1 cellular context compared by ENCODE assay signal in genomic region chr17:49024523-49024922, GRCh38.
TF ChIP-seq lines count a peak whose summit lies in the region.

No MANE protein-coding gene starts in this region.

TF ChIP-seq in A549, 52 proteins besides CTCF, POLR2A, EP300 and RAD21:
- TF ChIP-seq MAZ (IDR thresholded peaks at IDR 0.05; ENCODE audit: borderline replicate concordance, low read depth, low read length), result no peak
- TF ChIP-seq CBX2 (IDR thresholded peaks at IDR 0.05; ENCODE audit: borderline replicate concordance, low read depth), result no peak
- no peak for TF ChIP-seq MYC (IDR thresholded peaks at IDR 0.05; ENCODE audit: borderline replicate concordance, low read length)
- no peak for TF ChIP-seq HEYL (CRISPR knock-in tag; IDR thresholded peaks at IDR 0.05)
- TF ChIP-seq RNF2 (IDR thresholded peaks at IDR 0.05; ENCODE audit: borderline replicate concordance, low read depth), result no peak
- 0 out of 2 replicates have a peak, but pooled peaks have one; percentile 24 for TF ChIP-seq POLR2AphosphoS2 (conservative IDR thresholded peaks at IDR 0.05; ENCODE audit: low read length)
- no peak for TF ChIP-seq FOSB (CRISPR knock-in tag; IDR thresholded peaks at IDR 0.05)
